ENCODE assay signal across 20 cellular contexts in genomic region chr10:12510566-12510965, GRCh38.
A peak's percentile ranks its signal among the peaks of the same experiment; 100 is the strongest.
DNase-seq lines count a peak whose midpoint lies in the region; ATAC-seq and TF ChIP-seq lines count a peak whose summit lies in the region.
"Had no signal": no experiment of that assay in that cellular context is flagged by ENCODE, and none has a peak within 500 bp of the region (broad histone marks: within the 10 kb centered on the region; RNA-seq: fewer than 3 reads in every experiment).

No MANE protein-coding gene starts in this region.

- no peak overlapping the region for H3K9ac ChIP-seq in H9 (ENCODE audit: extremely low read depth, insufficient read length, low read length)

- no peaks in the 10 kb centered on the region for H3K79me1 ChIP-seq in H9 (ENCODE audit: insufficient read depth, low read depth, low read length, poor library complexity, severe bottlenecking)

- H3K14ac ChIP-seq in H9 (ENCODE audit: insufficient read depth, low read length) = no peak overlapping the region; the same call in 1 of the 2 replicates

- no peak overlapping the region for H4K5ac ChIP-seq in H9 (ENCODE audit: insufficient read length, low read depth, low read length)

- H2BK120ac ChIP-seq in H9 (ENCODE audit: low read depth, low read length, poor library complexity, severe bottlenecking) = no peak overlapping the region

- H3K4ac ChIP-seq in H9 (ENCODE audit: low read depth, low read length) = no peak overlapping the region

- no peak overlapping the region for H3K27ac ChIP-seq in osteoblast (ENCODE audit: low read depth, low read length)
- H3K27ac ChIP-seq in H9 (ENCODE audit: insufficient read length, low read depth, low read length) = no peak overlapping the region
- H3K27ac ChIP-seq: cardiac muscle cell, upper lobe of left lung had no signal

- H3K4me1 Mint-ChIP-seq in WTC11 (peaks cover 24% of the 10 kb centered on the region), H9 (peaks cover 5 to 11% of the 10 kb centered on the region in 2 experiments; a peak in 3 of 4 replicates)
- peaks cover 55% of the 10 kb centered on the region for H3K4me1 Mint-ChIP-seq in activated CD4-positive, alpha-beta memory T cell treated with anti-CD3 and anti-CD28 coated beads, Interleukin-2, amount 10 ng/mL, durations not matched to agents 7 days and 5 days

- no peaks in the 10 kb centered on the region for H3K9me3 ChIP-seq in osteoblast (ENCODE audit: low read depth, low read length)
- H3K9me3 ChIP-seq in H9 (ENCODE audit: control insufficient read depth, low read depth, low read length) = no peaks in the 10 kb centered on the region
- H3K9me3 ChIP-seq: BE2C, upper lobe of left lung had no signal

- no peaks in the 10 kb centered on the region for H3K27me3 Mint-ChIP-seq in WTC11 (ENCODE audit: low read depth)
- no peaks in the 10 kb centered on the region for H3K27me3 Mint-ChIP-seq in activated CD4-positive, alpha-beta memory T cell treated with anti-CD3 and anti-CD28 coated beads, Interleukin-2, amount 10 ng/mL, durations not matched to agents 7 days and 5 days
- H3K27me3 Mint-ChIP-seq in H9 (ENCODE audit: low read depth) = no peaks in the 10 kb centered on the region
- H3K27me3 Mint-ChIP-seq: activated CD4-positive, alpha-beta T cell treated with anti-CD3 and anti-CD28 coated beads, Interleukin-2, amount 10 ng/mL, durations not matched to agents 24 days and 14 days had no signal

- no peaks in the 10 kb centered on the region for H3K23me2 ChIP-seq in H9 (ENCODE audit: insufficient read length, low read depth, low read length, poor library complexity, severe bottlenecking)

- no peaks in the 10 kb centered on the region for H3K36me3 ChIP-seq in osteoblast (ENCODE audit: insufficient read depth, low read length)
- H3K36me3 ChIP-seq: BE2C, cardiac muscle cell, upper lobe of left lung had no signal

- H3K4me2 ChIP-seq in osteoblast (ENCODE audit: insufficient read depth, low read length) = peak overlapping the region; percentile 15
- H3K4me2 ChIP-seq in H9 (ENCODE audit: insufficient read depth, insufficient read length, low read length) = no peak overlapping the region

- no peaks in the 10 kb centered on the region for H4K20me1 ChIP-seq in osteoblast (ENCODE audit: insufficient read depth, low read length)
- H4K20me1 ChIP-seq in H9 (ENCODE audit: control insufficient read depth, insufficient read depth, insufficient read length) = no peaks in the 10 kb centered on the region

- ATAC-seq in WTC11 = no peak
- no peak for ATAC-seq in HG03025 (IDR thresholded peaks at IDR 0.05; ENCODE audit: low FRiP score, unreplicated experiment)
- ATAC-seq: left cardiac atrium, Panc1 had no signal

- H2AK5ac ChIP-seq in H9 (ENCODE audit: insufficient read length, low read length) = no peak overlapping the region

- H2AFZ ChIP-seq in osteoblast (ENCODE audit: low read length) (no peak overlapping the region), H9 (ENCODE audit: low read length) (no peak overlapping the region)

- peaks cover 9% of the 10 kb centered on the region; the same call in 1 of the 2 replicates for H3K9me3 Mint-ChIP-seq in WTC11
- H3K9me3 Mint-ChIP-seq in activated CD4-positive, alpha-beta memory T cell treated with anti-CD3 and anti-CD28 coated beads, Interleukin-2, amount 10 ng/mL, durations not matched to agents 7 days and 5 days = no peaks in the 10 kb centered on the region
- H3K9me3 Mint-ChIP-seq in H9 = peaks cover 0 to 7% of the 10 kb centered on the region in 2 experiments; a peak in 1 of 5 replicates
- H3K9me3 Mint-ChIP-seq: activated CD4-positive, alpha-beta T cell treated with anti-CD3 and anti-CD28 coated beads, Interleukin-2, amount 10 ng/mL, durations not matched to agents 24 days and 14 days; T-helper 1 cell treated with Interleukin-12 subunit alpha and Interleukin-12 subunit beta and Interleukin-4 antibody, amounts not matched to agents 30 μg/mL and 1 μg/mL, for 36 hours had no signal

- H3K4me3 Mint-ChIP-seq in WTC11 (no peak overlapping the region), H9 (no peak overlapping the region)
- no peak overlapping the region for H3K4me3 Mint-ChIP-seq in activated CD4-positive, alpha-beta memory T cell treated with anti-CD3 and anti-CD28 coated beads, Interleukin-2, amount 10 ng/mL, durations not matched to agents 7 days and 5 days
- H3K4me3 Mint-ChIP-seq: activated CD4-positive, alpha-beta T cell treated with anti-CD3 and anti-CD28 coated beads, Interleukin-2, amount 10 ng/mL, durations not matched to agents 24 days and 14 days; T-helper 1 cell treated with Interleukin-12 subunit alpha and Interleukin-12 subunit beta and Interleukin-4 antibody, amounts not matched to agents 30 μg/mL and 1 μg/mL, for 36 hours had no signal

- CTCF ChIA-PET in WTC11 (lab: Charles Lee) = no interaction called here
- CTCF ChIA-PET in activated CD4-positive, alpha-beta memory T cell treated with anti-CD3 and anti-CD28 coated beads, Interleukin-2, amount 10 ng/mL, durations not matched to agents 7 days and 5 days (lab: Charles Lee) = no interaction called here

- H3K56ac ChIP-seq in H9 (ENCODE audit: insufficient read length, low read depth, low read length) = no peak overlapping the region

- no peaks in the 10 kb centered on the region for H3K27me3 ChIP-seq in osteoblast (ENCODE audit: insufficient read depth, low read length)
- no peaks in the 10 kb centered on the region for H3K27me3 ChIP-seq in H9 (ENCODE audit: insufficient read depth, low read length)
- H3K27me3 ChIP-seq: BE2C, cardiac muscle cell, upper lobe of left lung had no signal

- no peak overlapping the region for H2BK5ac ChIP-seq in H9 (ENCODE audit: insufficient read length, low read length)

- no CpG with 5 or more reads among the region's 8 CpGs for WGBS in H9 (ENCODE audit: extremely low coverage, insufficient read length, low lambda C conversion rate)

- no peak overlapping the region for H3K18ac ChIP-seq in H9 (ENCODE audit: insufficient read length, low read depth, low read length)

- no peak overlapping the region for H4K8ac ChIP-seq in H9 (replicated peaks; ENCODE audit: insufficient read length, low read depth, low read length)

- H3K23ac ChIP-seq in H9 (ENCODE audit: insufficient read length, low read depth, low read length) = no peak overlapping the region

- H4K91ac ChIP-seq in H9 (ENCODE audit: insufficient read length, low read depth, low read length) = no peak overlapping the region

- peak overlapping the region; percentile 27 for H3K4me3 ChIP-seq in osteoblast (ENCODE audit: insufficient read depth, low read length)
- H3K4me3 ChIP-seq: cardiac muscle cell, upper lobe of left lung had no signal

- peak overlapping the region; percentile 59; the same call in 1 of the 2 replicates for H3K27ac Mint-ChIP-seq in WTC11
- H3K27ac Mint-ChIP-seq in activated CD4-positive, alpha-beta memory T cell treated with anti-CD3 and anti-CD28 coated beads, Interleukin-2, amount 10 ng/mL, durations not matched to agents 7 days and 5 days = no peak overlapping the region
- peak overlapping the region in 1 of 3 experiments; percentile 75; a peak in 1 of 7 replicates for H3K27ac Mint-ChIP-seq in H9
- H3K27ac Mint-ChIP-seq: activated CD4-positive, alpha-beta T cell treated with anti-CD3 and anti-CD28 coated beads, Interleukin-2, amount 10 ng/mL, durations not matched to agents 24 days and 14 days; T-helper 1 cell treated with Interleukin-12 subunit alpha and Interleukin-12 subunit beta and Interleukin-4 antibody, amounts not matched to agents 30 μg/mL and 1 μg/mL, for 36 hours had no signal

- no peak overlapping the region for H2BK12ac ChIP-seq in H9 (ENCODE audit: insufficient read length, low read depth, low read length)

- no peaks in the 10 kb centered on the region for H3K4me1 ChIP-seq in osteoblast (ENCODE audit: insufficient read depth, low read length)
- H3K4me1 ChIP-seq in H9 (ENCODE audit: insufficient read depth, low read length) = no peaks in the 10 kb centered on the region; the same call in 1 of the 2 replicates
- H3K4me1 ChIP-seq: upper lobe of left lung had no signal

- no peak overlapping the region for H2BK15ac ChIP-seq in H9 (ENCODE audit: low read depth, low read length)

- H3K79me2 ChIP-seq in osteoblast (ENCODE audit: insufficient read depth, low read length) = no peaks in the 10 kb centered on the region
- no peaks in the 10 kb centered on the region for H3K79me2 ChIP-seq in H9 (ENCODE audit: insufficient read depth, low read length)

- TF ChIP-seq CTCF in WTC11 (IDR thresholded peaks at IDR 0.05) (no peak), osteoblast (IDR thresholded peaks at IDR 0.05; ENCODE audit: extremely low read depth, low read depth, low read length) (no peak), H9 (conservative IDR thresholded peaks at IDR 0.05) (no peak)

- H3T11ph ChIP-seq in H9 (ENCODE audit: low read length) = no peak overlapping the region

- POLR2A ChIA-PET in WTC11 (lab: Charles Lee) = no interaction called here
- POLR2A ChIA-PET in activated CD4-positive, alpha-beta memory T cell treated with anti-CD3 and anti-CD28 coated beads, Interleukin-2, amount 10 ng/mL, durations not matched to agents 7 days and 5 days (lab: Charles Lee) = no interaction called here

- no peak overlapping the region for H2BK20ac ChIP-seq in H9 (ENCODE audit: low read depth, low read length, poor library complexity, severe bottlenecking)

- H3K36me3 Mint-ChIP-seq in WTC11 (no peaks in the 10 kb centered on the region), H9 (ENCODE audit: insufficient read depth in 1 of 3, low read depth in 3 of 3) (peaks cover 0 to 8% (median 4%) of the 10 kb centered on the region in 3 experiments; a peak in 2 of 7 replicates)
- H3K36me3 Mint-ChIP-seq in activated CD4-positive, alpha-beta memory T cell treated with anti-CD3 and anti-CD28 coated beads, Interleukin-2, amount 10 ng/mL, durations not matched to agents 7 days and 5 days (ENCODE audit: low read depth) = no peaks in the 10 kb centered on the region

- peak; percentile 53 for DNase-seq in CD1c-positive myeloid dendritic cell (ENCODE audit: extremely low spot score)
- DNase-seq in WTC11 (ENCODE audit: low spot score) = no peak
- DNase-seq in inferior parietal cortex (ENCODE audit: extremely low spot score) = peak; percentile 47
- DNase-seq in osteoblast (ENCODE audit: insufficient read length, low spot score, missing footprints) = peak; percentile 84
- no peak for DNase-seq in NCI-H2107 treated with DMSO at 0.1 percent for 48 hours (lab: John Stamatoyannopoulos, UW; ENCODE audit: unreplicated experiment)
- no peak for DNase-seq in activated CD4-positive, alpha-beta memory T cell treated with anti-CD3 and anti-CD28 coated beads, Interleukin-2, amount 10 ng/mL, durations not matched to agents 7 days and 5 days
- DNase-seq in H9 = no peak
- DNase-seq: activated CD4-positive, alpha-beta T cell treated with anti-CD3 and anti-CD28 coated beads, Interleukin-2, amount 10 ng/mL, durations not matched to agents 24 days and 14 days; activated effector memory CD4-positive, alpha-beta T cell treated with Interleukin-2 at 50 U/mL for 16 hours; BE2C; glutamatergic neuron; KG1; left cardiac atrium; NCI-H1694; NCI-H526; upper lobe of left lung had no signal

Comparison
In these comparisons a context has a peak if more than half of its experiments do, and no peak if none do; other contexts are left out.
1. DNase-seq: peak in CD1c-positive myeloid dendritic cell (single experiment), inferior parietal cortex (single experiment) and osteoblast (single experiment); none in WTC11 (single experiment), NCI-H2107 treated with DMSO at 0.1 percent for 48 hours (single experiment), activated CD4-positive, alpha-beta memory T cell treated with anti-CD3 and anti-CD28 coated beads, Interleukin-2, amount 10 ng/mL, durations not matched to agents 7 days and 5 days (single experiment) and H9 (single experiment).